Comparison of ENCODE assay signal across 11 cellular contexts in genomic region chr5:74390822-74391221, GRCh38.
DNase-seq lines count a peak whose midpoint lies in the region; ATAC-seq and TF ChIP-seq lines count a peak whose summit lies in the region.
"Had no signal": no experiment of that assay in that cellular context is flagged by ENCODE, and none has a peak within 500 bp of the region (broad histone marks: within the 10 kb centered on the region; RNA-seq: fewer than 3 reads in every experiment).

No MANE protein-coding gene starts in this region.

- TF ChIP-seq EP300 in Ishikawa (IDR thresholded peaks at IDR 0.05; ENCODE audit: borderline replicate concordance) = no peak

- H3K9me3 Mint-ChIP-seq in HFFc6 = no peaks in the 10 kb centered on the region
- H3K9me3 Mint-ChIP-seq: CD8-positive, alpha-beta memory T cell had no signal

- DNase-seq in kidney tubule cell (ENCODE audit: low spot score) = peak; percentile 39
- DNase-seq in 8988T = no peak
- no peak for DNase-seq in cerebellar cortex (ENCODE audit: low spot score)
- no peak for DNase-seq in HFFc6
- DNase-seq: Caco-2; CD8-positive, alpha-beta memory T cell; GM23248 had no signal

- TF ChIP-seq CTCF in HFFc6 (IDR thresholded peaks at IDR 0.05) = no peak

- no peak for TF ChIP-seq RAD21 in Ishikawa (IDR thresholded peaks at IDR 0.05; ENCODE audit: low read depth)

- ATAC-seq in SK-N-SH treated with all-trans-retinoic acid at 6 μM for 48 hours (0 out of 3 replicates have a peak, but pooled peaks have one; percentile 24), GM18873 (IDR thresholded peaks at IDR 0.05; ENCODE audit: low FRiP score, unreplicated experiment) (no peak)
- ATAC-seq: A549 had no signal

- H3K36me3 Mint-ChIP-seq in HFFc6 (ENCODE audit: low read depth) = no peaks in the 10 kb centered on the region
- H3K36me3 Mint-ChIP-seq: CD8-positive, alpha-beta memory T cell had no signal

- no peak overlapping the region for H3K27ac Mint-ChIP-seq in HFFc6
- H3K27ac Mint-ChIP-seq: CD8-positive, alpha-beta memory T cell had no signal

- H3K27me3 Mint-ChIP-seq in HFFc6 (ENCODE audit: insufficient read depth) = no peaks in the 10 kb centered on the region; the same call in 1 of the 2 replicates
- H3K27me3 Mint-ChIP-seq: CD8-positive, alpha-beta memory T cell had no signal

- no peak overlapping the region for H3K4me3 Mint-ChIP-seq in HFFc6
- H3K4me3 Mint-ChIP-seq: CD8-positive, alpha-beta memory T cell had no signal

- H3K4me1 Mint-ChIP-seq in HFFc6 (ENCODE audit: low read depth) = peaks cover 46% of the 10 kb centered on the region
- H3K4me1 Mint-ChIP-seq: CD8-positive, alpha-beta memory T cell had no signal

TF ChIP-seq in Ishikawa, 13 proteins besides CTCF, POLR2A, EP300 and RAD21:
- TF ChIP-seq TEAD4 (IDR thresholded peaks at IDR 0.05) (no peak), REST (IDR thresholded peaks at IDR 0.05; ENCODE audit: low read depth) (peak; percentile 57), TCF12 (IDR thresholded peaks at IDR 0.05; ENCODE audit: low read depth) (no peak)

TF ChIP-seq in SK-N-SH treated with all-trans-retinoic acid at 6 μM for 48 hours, 23 proteins besides CTCF, POLR2A, EP300 and RAD21:
- TF ChIP-seq GLIS3 (CRISPR knock-in tag; IDR thresholded peaks at IDR 0.05) (no peak), BACH2 (CRISPR knock-in tag; IDR thresholded peaks at IDR 0.05; ENCODE audit: borderline replicate concordance) (no peak), SNAI2 (CRISPR knock-in tag; IDR thresholded peaks at IDR 0.05) (no peak), OSR1 (CRISPR knock-in tag; IDR thresholded peaks at IDR 0.05) (no peak), CREB5 (CRISPR knock-in tag; IDR thresholded peaks at IDR 0.05; ENCODE audit: low read depth) (no peak), ARNTL (CRISPR knock-in tag; IDR thresholded peaks at IDR 0.05; ENCODE audit: borderline replicate concordance, low read depth) (no peak), TCF4 (CRISPR knock-in tag; IDR thresholded peaks at IDR 0.05; ENCODE audit: borderline replicate concordance) (no peak), ZFP30 (CRISPR knock-in tag; IDR thresholded peaks at IDR 0.05) (no peak), PPARA (CRISPR knock-in tag; IDR thresholded peaks at IDR 0.05; ENCODE audit: borderline replicate concordance) (no peak)
